In the genomic region with DNA sequence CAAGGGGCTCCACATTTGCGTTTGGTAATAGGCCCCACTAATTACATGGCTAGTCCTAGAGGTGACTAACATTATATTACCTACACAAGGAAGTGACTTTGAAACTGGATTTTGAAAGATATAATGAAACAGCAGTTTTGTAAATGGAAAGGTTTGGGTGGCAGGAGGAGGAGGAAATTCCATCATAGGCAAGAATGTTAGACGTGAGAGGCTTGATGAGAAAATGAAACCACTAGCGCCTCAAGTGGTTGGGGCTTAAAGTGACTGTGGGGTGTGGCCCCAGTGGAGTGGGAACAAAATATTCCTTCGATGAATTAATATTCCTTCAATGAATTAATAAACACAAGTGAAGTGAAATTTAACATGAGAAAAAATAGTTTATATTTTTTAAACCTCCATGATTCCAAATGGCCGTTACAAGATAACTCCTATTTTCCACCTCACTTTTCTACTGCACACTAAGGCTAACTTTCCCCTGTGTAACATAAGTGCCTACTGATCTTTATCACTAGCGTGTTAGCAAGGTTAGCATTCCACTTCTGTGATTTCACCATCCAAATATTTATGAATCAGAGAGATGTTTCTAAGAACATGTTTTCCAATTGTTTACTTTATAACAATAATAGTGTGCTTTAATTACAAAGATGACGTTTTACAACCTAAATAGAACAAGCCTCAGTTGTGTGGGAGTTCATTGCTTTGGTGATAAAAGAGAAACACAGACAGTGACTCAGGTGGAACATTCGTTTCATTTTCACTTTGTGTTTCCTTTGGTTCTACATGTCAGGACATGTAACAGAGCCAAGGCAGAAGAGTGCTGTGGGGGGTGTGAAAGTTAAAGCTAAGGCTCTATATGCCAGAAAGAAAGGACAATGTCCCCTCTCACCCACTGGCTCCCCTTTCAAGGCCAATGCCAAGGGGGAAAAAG, we compare ENCODE assay signal across 1 cellular context.
TF ChIP-seq lines count a peak whose summit lies in the region.

No MANE protein-coding gene starts in this region.

TF ChIP-seq in HEK293, 187 proteins besides CTCF, POLR2A, EP300 and RAD21 (continued from another document and continues in another):
- TF ChIP-seq SETDB1 (IDR thresholded peaks at IDR 0.05; ENCODE audit: insufficient read length, low read length) (no peak), HOXC10 (CRISPR knock-in tag; IDR thresholded peaks at IDR 0.05) (no peak), ZNF514 (tag by site-specific recombination; IDR thresholded peaks at IDR 0.05) (no peak), ZNF830 (tag by site-specific recombination; IDR thresholded peaks at IDR 0.05; ENCODE audit: low read depth) (no peak), KLF8 (tag by site-specific recombination; IDR thresholded peaks at IDR 0.05) (peak; percentile 86), ZNF24 (tag by site-specific recombination; IDR thresholded peaks at IDR 0.05) (peak; percentile 94), ZNF791 (tag by site-specific recombination; IDR thresholded peaks at IDR 0.05) (no peak), ZNF639 (tag by site-specific recombination; IDR thresholded peaks at IDR 0.05) (peak; percentile 99), YY2 (tag by site-specific recombination; IDR thresholded peaks at IDR 0.05) (no peak), MYNN (tag by site-specific recombination; IDR thresholded peaks at IDR 0.05; ENCODE audit: borderline replicate concordance) (no peak), ZNF112 (tag by site-specific recombination; IDR thresholded peaks at IDR 0.05) (no peak), ZFP37 (tag by site-specific recombination; IDR thresholded peaks at IDR 0.05) (peak; percentile 89; the same call in 1 of the 2 replicates), ZNF76 (tag by site-specific recombination; IDR thresholded peaks at IDR 0.05; ENCODE audit: borderline replicate concordance, low read depth) (peak; percentile 19; the same call in 1 of the 2 replicates), ZNF658 (tag by site-specific recombination; IDR thresholded peaks at IDR 0.05) (no peak), KLF10 (tag by site-specific recombination; IDR thresholded peaks at IDR 0.05) (peak; percentile 98), ZNF449 (tag by site-specific recombination; IDR thresholded peaks at IDR 0.05) (peak; percentile 32; the same call in 1 of the 2 replicates), ZFP41 (tag by site-specific recombination; IDR thresholded peaks at IDR 0.05; ENCODE audit: borderline replicate concordance) (no peak), GLI2 (tag by site-specific recombination; IDR thresholded peaks at IDR 0.05; ENCODE audit: borderline replicate concordance, low read depth) (peak; percentile 86), ZSCAN5A (tag by site-specific recombination; IDR thresholded peaks at IDR 0.05) (no peak), ZNF692 (tag by site-specific recombination; IDR thresholded peaks at IDR 0.05) (peak; percentile 90), KLF9 (tag by site-specific recombination; IDR thresholded peaks at IDR 0.05; ENCODE audit: low read depth) (0 out of 2 replicates have a peak, but pooled peaks have one; percentile 30), ZXDB (tag by site-specific recombination; IDR thresholded peaks at IDR 0.05) (peak; percentile 78), ZNF311 (tag by site-specific recombination; IDR thresholded peaks at IDR 0.05; ENCODE audit: borderline replicate concordance) (no peak), ZNF266 (tag by site-specific recombination; IDR thresholded peaks at IDR 0.05; ENCODE audit: low read depth) (no peak), ZNF777 (tag by site-specific recombination; IDR thresholded peaks at IDR 0.05; ENCODE audit: borderline replicate concordance) (no peak), ZNF132 (tag by site-specific recombination; IDR thresholded peaks at IDR 0.05; ENCODE audit: borderline replicate concordance) (no peak), ZNF114 (tag by site-specific recombination; IDR thresholded peaks at IDR 0.05) (no peak), ZIC2 (tag by site-specific recombination; IDR thresholded peaks at IDR 0.05) (no peak), ZNF394 (tag by site-specific recombination; IDR thresholded peaks at IDR 0.05; ENCODE audit: borderline replicate concordance) (peak; percentile 87), ZNF521 (tag by site-specific recombination; IDR thresholded peaks at IDR 0.05) (no peak), ZNF239 (tag by site-specific recombination; IDR thresholded peaks at IDR 0.05) (no peak)
- TF ChIP-seq, protein P1, sequence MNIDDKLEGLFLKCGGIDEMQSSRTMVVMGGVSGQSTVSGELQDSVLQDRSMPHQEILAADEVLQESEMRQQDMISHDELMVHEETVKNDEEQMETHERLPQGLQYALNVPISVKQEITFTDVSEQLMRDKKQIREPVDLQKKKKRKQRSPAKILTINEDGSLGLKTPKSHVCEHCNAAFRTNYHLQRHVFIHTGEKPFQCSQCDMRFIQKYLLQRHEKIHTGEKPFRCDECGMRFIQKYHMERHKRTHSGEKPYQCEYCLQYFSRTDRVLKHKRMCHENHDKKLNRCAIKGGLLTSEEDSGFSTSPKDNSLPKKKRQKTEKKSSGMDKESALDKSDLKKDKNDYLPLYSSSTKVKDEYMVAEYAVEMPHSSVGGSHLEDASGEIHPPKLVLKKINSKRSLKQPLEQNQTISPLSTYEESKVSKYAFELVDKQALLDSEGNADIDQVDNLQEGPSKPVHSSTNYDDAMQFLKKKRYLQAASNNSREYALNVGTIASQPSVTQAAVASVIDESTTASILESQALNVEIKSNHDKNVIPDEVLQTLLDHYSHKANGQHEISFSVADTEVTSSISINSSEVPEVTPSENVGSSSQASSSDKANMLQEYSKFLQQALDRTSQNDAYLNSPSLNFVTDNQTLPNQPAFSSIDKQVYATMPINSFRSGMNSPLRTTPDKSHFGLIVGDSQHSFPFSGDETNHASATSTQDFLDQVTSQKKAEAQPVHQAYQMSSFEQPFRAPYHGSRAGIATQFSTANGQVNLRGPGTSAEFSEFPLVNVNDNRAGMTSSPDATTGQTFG (tag by site-specific recombination; IDR thresholded peaks at IDR 0.05; ENCODE audit: borderline replicate concordance), result no peak
- TF ChIP-seq, protein P2, sequence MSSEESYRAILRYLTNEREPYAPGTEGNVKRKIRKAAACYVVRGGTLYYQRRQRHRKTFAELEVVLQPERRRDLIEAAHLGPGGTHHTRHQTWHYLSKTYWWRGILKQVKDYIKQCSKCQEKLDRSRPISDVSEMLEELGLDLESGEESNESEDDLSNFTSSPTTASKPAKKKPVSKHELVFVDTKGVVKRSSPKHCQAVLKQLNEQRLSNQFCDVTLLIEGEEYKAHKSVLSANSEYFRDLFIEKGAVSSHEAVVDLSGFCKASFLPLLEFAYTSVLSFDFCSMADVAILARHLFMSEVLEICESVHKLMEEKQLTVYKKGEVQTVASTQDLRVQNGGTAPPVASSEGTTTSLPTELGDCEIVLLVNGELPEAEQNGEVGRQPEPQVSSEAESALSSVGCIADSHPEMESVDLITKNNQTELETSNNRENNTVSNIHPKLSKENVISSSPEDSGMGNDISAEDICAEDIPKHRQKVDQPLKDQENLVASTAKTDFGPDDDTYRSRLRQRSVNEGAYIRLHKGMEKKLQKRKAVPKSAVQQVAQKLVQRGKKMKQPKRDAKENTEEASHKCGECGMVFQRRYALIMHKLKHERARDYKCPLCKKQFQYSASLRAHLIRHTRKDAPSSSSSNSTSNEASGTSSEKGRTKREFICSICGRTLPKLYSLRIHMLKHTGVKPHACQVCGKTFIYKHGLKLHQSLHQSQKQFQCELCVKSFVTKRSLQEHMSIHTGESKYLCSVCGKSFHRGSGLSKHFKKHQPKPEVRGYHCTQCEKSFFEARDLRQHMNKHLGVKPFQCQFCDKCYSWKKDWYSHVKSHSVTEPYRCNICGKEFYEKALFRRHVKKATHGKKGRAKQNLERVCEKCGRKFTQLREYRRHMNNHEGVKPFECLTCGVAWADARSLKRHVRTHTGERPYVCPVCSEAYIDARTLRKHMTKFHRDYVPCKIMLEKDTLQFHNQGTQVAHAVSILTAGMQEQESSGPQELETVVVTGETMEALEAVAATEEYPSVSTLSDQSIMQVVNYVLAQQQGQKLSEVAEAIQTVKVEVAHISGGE (tag by site-specific recombination; conservative IDR thresholded peaks at IDR 0.05; ENCODE audit: low read depth), result no peak
- TF ChIP-seq, protein P3, sequence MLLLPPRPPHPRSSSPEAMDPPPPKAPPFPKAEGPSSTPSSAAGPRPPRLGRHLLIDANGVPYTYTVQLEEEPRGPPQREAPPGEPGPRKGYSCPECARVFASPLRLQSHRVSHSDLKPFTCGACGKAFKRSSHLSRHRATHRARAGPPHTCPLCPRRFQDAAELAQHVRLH (tag by site-specific recombination; IDR thresholded peaks at IDR 0.05), result no peak
- TF ChIP-seq, protein P4, sequence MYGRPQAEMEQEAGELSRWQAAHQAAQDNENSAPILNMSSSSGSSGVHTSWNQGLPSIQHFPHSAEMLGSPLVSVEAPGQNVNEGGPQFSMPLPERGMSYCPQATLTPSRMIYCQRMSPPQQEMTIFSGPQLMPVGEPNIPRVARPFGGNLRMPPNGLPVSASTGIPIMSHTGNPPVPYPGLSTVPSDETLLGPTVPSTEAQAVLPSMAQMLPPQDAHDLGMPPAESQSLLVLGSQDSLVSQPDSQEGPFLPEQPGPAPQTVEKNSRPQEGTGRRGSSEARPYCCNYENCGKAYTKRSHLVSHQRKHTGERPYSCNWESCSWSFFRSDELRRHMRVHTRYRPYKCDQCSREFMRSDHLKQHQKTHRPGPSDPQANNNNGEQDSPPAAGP (tag by site-specific recombination; IDR thresholded peaks at IDR 0.05), result 0 out of 2 replicates have a peak, but pooled peaks have one; percentile 56
- TF ChIP-seq, protein P5, sequence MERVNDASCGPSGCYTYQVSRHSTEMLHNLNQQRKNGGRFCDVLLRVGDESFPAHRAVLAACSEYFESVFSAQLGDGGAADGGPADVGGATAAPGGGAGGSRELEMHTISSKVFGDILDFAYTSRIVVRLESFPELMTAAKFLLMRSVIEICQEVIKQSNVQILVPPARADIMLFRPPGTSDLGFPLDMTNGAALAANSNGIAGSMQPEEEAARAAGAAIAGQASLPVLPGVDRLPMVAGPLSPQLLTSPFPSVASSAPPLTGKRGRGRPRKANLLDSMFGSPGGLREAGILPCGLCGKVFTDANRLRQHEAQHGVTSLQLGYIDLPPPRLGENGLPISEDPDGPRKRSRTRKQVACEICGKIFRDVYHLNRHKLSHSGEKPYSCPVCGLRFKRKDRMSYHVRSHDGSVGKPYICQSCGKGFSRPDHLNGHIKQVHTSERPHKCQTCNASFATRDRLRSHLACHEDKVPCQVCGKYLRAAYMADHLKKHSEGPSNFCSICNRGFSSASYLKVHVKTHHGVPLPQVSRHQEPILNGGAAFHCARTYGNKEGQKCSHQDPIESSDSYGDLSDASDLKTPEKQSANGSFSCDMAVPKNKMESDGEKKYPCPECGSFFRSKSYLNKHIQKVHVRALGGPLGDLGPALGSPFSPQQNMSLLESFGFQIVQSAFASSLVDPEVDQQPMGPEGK (tag by site-specific recombination; IDR thresholded peaks at IDR 0.05), result peak; percentile 54
- TF ChIP-seq, protein P6, sequence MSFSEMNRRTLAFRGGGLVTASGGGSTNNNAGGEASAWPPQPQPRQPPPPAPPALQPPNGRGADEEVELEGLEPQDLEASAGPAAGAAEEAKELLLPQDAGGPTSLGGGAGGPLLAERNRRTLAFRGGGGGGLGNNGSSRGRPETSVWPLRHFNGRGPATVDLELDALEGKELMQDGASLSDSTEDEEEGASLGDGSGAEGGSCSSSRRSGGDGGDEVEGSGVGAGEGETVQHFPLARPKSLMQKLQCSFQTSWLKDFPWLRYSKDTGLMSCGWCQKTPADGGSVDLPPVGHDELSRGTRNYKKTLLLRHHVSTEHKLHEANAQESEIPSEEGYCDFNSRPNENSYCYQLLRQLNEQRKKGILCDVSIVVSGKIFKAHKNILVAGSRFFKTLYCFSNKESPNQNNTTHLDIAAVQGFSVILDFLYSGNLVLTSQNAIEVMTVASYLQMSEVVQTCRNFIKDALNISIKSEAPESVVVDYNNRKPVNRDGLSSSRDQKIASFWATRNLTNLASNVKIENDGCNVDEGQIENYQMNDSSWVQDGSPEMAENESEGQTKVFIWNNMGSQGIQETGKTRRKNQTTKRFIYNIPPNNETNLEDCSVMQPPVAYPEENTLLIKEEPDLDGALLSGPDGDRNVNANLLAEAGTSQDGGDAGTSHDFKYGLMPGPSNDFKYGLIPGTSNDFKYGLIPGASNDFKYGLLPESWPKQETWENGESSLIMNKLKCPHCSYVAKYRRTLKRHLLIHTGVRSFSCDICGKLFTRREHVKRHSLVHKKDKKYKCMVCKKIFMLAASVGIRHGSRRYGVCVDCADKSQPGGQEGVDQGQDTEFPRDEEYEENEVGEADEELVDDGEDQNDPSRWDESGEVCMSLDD (tag by site-specific recombination; IDR thresholded peaks at IDR 0.05), result no peak; the same call in 1 of the 2 replicates
